ENCODE assay signal across 6 cellular contexts in the genomic region with DNA sequence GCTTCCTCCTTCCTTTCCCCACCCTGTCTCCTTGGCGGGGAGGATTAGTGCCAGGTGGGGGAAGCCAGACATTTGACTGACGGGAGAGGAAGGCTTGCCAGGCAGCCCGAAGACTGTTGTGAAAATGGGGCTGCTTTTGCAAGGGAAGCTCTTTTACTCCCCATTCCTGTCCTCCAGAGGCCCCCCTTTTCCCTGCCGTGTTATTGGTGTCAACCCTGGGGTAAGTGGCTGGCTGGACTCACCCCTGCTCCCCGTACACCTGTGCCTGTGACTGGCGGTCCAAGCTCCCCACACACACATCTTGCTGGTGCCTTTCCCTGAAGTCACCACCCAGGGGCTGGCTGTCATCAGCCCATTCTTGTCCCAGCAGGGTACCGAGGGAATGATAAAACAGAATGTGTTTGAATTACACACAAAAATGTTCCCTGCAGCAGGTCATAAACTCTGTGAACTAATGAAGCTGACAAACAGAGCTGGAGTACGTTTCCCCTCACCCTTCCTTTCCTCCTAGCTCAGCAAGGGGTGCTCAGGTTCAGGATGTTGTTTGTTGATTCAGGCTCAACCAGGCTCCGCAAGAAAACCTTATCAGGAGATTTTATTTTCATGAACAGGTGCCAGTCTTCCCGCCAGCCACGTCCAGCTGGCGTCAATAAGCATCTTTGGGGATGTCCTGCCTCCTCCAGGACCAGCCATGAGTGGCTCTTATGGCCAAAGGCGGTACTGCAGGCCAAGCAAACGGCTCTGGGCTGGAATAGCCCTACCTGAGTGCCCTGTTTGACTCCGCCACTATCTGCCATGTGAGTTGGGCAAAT.
DNase-seq lines count a peak whose midpoint lies in the region; ATAC-seq and TF ChIP-seq lines count a peak whose summit lies in the region.

No MANE protein-coding gene starts in this region.

- no peaks in the 10 kb centered on the region for H3K9me3 ChIP-seq in SU-DHL-6 (ENCODE audit: insufficient read depth, low read length)

- H3K27ac ChIP-seq in SU-DHL-6 (ENCODE audit: low read depth, low read length): no peak overlapping the region

- no peak overlapping the region for H2AFZ ChIP-seq in SU-DHL-6 (ENCODE audit: low read depth, low read length, severe bottlenecking)

- DNase-seq in AG20443 (ENCODE audit: low spot score) (peak; percentile 68), HEK293T (ENCODE audit: extremely low spot score) (peak; percentile 83), islet precursor cell (peak; percentile 86), activated gamma-delta T cell (lab: John Stamatoyannopoulos, UW) (no peak)

- no peak overlapping the region for H3K4me3 ChIP-seq in SU-DHL-6 (ENCODE audit: insufficient read depth, low read length, poor library complexity, severe bottlenecking)

- H3F3A ChIP-seq in SU-DHL-6 (ENCODE audit: insufficient read depth): 0 out of 2 replicates have a peak, but pooled peaks cover 9% of the 10 kb centered on the region

- no peaks in the 10 kb centered on the region for H3K27me3 ChIP-seq in SU-DHL-6 (ENCODE audit: low read length)

- H4K20me1 ChIP-seq in SU-DHL-6 (ENCODE audit: low read depth, low read length): no peaks in the 10 kb centered on the region

- no peaks in the 10 kb centered on the region for H3K36me3 ChIP-seq in SU-DHL-6 (ENCODE audit: low read length)

- H3K9ac ChIP-seq in SU-DHL-6 (ENCODE audit: low read length): no peak overlapping the region

- ATAC-seq in GM21717 (IDR thresholded peaks at IDR 0.05; ENCODE audit: unreplicated experiment): no peak

- TF ChIP-seq CTCF in SU-DHL-6 (IDR thresholded peaks at IDR 0.05; ENCODE audit: insufficient read depth, low read length, poor library complexity, severe bottlenecking): peak; percentile 48

- no peaks in the 10 kb centered on the region for H3K9me2 ChIP-seq in SU-DHL-6 (replicated peaks; ENCODE audit: insufficient read depth, low read length)

- POLR2A ChIA-PET in HEK293T (lab: Yijun Ruan, JAX): interaction anchor here (0.9 to 1.9 kb wide), 7 partner anchors 10 to 134 kb away, joined by 3 to 18 read pairs (median 5); partner anchors contain the start of genes MRPL58, NT5C and SLC16A5

- CTCF ChIA-PET in HEK293T (lab: Yijun Ruan, JAX): interaction anchor here (0.5 to 2.7 kb wide), 23 partner anchors 9 to 167 kb away, joined by 3 to 21 read pairs (median 4); partner anchors contain the start of genes MRPL58 and NT5C

- H3K4me2 ChIP-seq in SU-DHL-6 (ENCODE audit: low read depth, low read length, poor library complexity, severe bottlenecking): no peak overlapping the region

- H3K79me2 ChIP-seq in SU-DHL-6 (ENCODE audit: insufficient read depth, low read length): 0 out of 2 replicates have a peak, but pooled peaks cover 3% of the 10 kb centered on the region

TF ChIP-seq in HEK293T, 16 proteins besides CTCF, POLR2A, EP300 and RAD21:
- no peak for TF ChIP-seq SP1 (IDR thresholded peaks at IDR 0.05)
- no peak for TF ChIP-seq FOXA1 (IDR thresholded peaks at IDR 0.05)
- TF ChIP-seq SUZ12 (IDR thresholded peaks at IDR 0.05): no peak
- TF ChIP-seq TARDBP (IDR thresholded peaks at IDR 0.05): no peak
- TF ChIP-seq BHLHE40 (IDR thresholded peaks at IDR 0.05; ENCODE audit: borderline replicate concordance): no peak
- TF ChIP-seq LEF1 (IDR thresholded peaks at IDR 0.05; ENCODE audit: borderline replicate concordance): no peak
- TF ChIP-seq ZNF384 (IDR thresholded peaks at IDR 0.05): no peak
- no peak for TF ChIP-seq FOXK2 (IDR thresholded peaks at IDR 0.05)
- TF ChIP-seq CTBP1 (IDR thresholded peaks at IDR 0.05; ENCODE audit: borderline replicate concordance): peak; percentile 90
- no peak for TF ChIP-seq ELF4 (IDR thresholded peaks at IDR 0.05)
- TF ChIP-seq PKNOX1 (IDR thresholded peaks at IDR 0.05): peak; percentile 52
- no peak for TF ChIP-seq ARNT (IDR thresholded peaks at IDR 0.05)
